8 cellular contexts compared by ENCODE assay signal in genomic region chr5:52798952-52799351, GRCh38. TPM values are rescaled to one million over a fixed set of nuclear protein-coding genes. Genes with fewer than 3 reads are reported as not detected.
DNase-seq lines count a peak whose midpoint lies in the region; ATAC-seq and TF ChIP-seq lines count a peak whose summit lies in the region.

No MANE protein-coding gene starts in this region.

- H3K4me1 ChIP-seq in iPS-15b (ENCODE audit: control insufficient read depth, insufficient read depth, low read length) = peaks cover 20% of the 10 kb centered on the region

- H3K9ac ChIP-seq in iPS-15b (ENCODE audit: low read depth, low read length) = no peak overlapping the region

- H3K27ac ChIP-seq in HL-60 (replicated peaks) = peak overlapping the region; percentile 90

- DNase-seq in HL-60 (ENCODE audit: low read depth in 1 of 2, low spot score in 1 of 2) (no peak), WTC11 (ENCODE audit: low spot score) (no peak), NCI-H748 treated with DMSO at 0.1 percent for 48 hours (lab: John Stamatoyannopoulos, UW) (no peak), DMS79 treated with DMSO at 0.1 percent for 48 hours (lab: John Stamatoyannopoulos, UW) (no peak)

- H3K27me3 ChIP-seq in HL-60 (ENCODE audit: insufficient read depth, poor library complexity, severe bottlenecking) (no peaks in the 10 kb centered on the region), iPS-15b (ENCODE audit: control insufficient read depth, insufficient read depth, low read length) (no peaks in the 10 kb centered on the region)

- H3K27ac Mint-ChIP-seq in WTC11 = peak overlapping the region; percentile 99
- H3K27ac Mint-ChIP-seq in stimulated activated memory B cell treated with anti-CD40 and anti-IgM and Interleukin-4, amounts not matched to agents 10 μg/mL and 1 μg/mL and 100 μg/mL, for 72 hours = peak overlapping the region; percentile 99

- TF ChIP-seq CTCF in HL-60 (IDR thresholded peaks at IDR 0.05; ENCODE audit: insufficient read depth, low read length) (no peak), WTC11 (IDR thresholded peaks at IDR 0.05) (no peak)

- POLR2A ChIA-PET in WTC11 (lab: Charles Lee) = interaction anchor here (0.7 to 1.6 kb wide), 5 partner anchors 10 to 117 kb away, joined by 3 to 10 read pairs (median 4); partner anchors contain the start of genes ITGA1 and PELO

- ATAC-seq in WTC11 (no peak), GM19455 (IDR thresholded peaks at IDR 0.05; ENCODE audit: unreplicated experiment) (no peak), GM18870 (IDR thresholded peaks at IDR 0.05; ENCODE audit: unreplicated experiment) (no peak)
- no peak for ATAC-seq in stimulated activated memory B cell treated with anti-CD40 and anti-IgM and Interleukin-4, amounts not matched to agents 10 μg/mL and 1 μg/mL and 100 μg/mL, for 72 hours

- CTCF ChIA-PET in WTC11 (lab: Charles Lee) = interaction anchor here (0.6 to 3.8 kb wide), 9 partner anchors 10 to 1835 kb away, joined by 3 to 25 read pairs (median 4); partner anchors contain the start of genes ITGA1 and PELO

- H3K4me1 Mint-ChIP-seq in WTC11 = peaks cover 49% of the 10 kb centered on the region
- peaks cover 47% of the 10 kb centered on the region for H3K4me1 Mint-ChIP-seq in stimulated activated memory B cell treated with anti-CD40 and anti-IgM and Interleukin-4, amounts not matched to agents 10 μg/mL and 1 μg/mL and 100 μg/mL, for 72 hours

- peak overlapping the region; percentile 91 for H3K4me3 Mint-ChIP-seq in WTC11
- peak overlapping the region; percentile 98 for H3K4me3 Mint-ChIP-seq in stimulated activated memory B cell treated with anti-CD40 and anti-IgM and Interleukin-4, amounts not matched to agents 10 μg/mL and 1 μg/mL and 100 μg/mL, for 72 hours

- H3K36me3 Mint-ChIP-seq in WTC11 = peaks cover 6% of the 10 kb centered on the region; the same call in 1 of the 2 replicates
- H3K36me3 Mint-ChIP-seq in stimulated activated memory B cell treated with anti-CD40 and anti-IgM and Interleukin-4, amounts not matched to agents 10 μg/mL and 1 μg/mL and 100 μg/mL, for 72 hours = no peaks in the 10 kb centered on the region

- H3K27me3 Mint-ChIP-seq in WTC11 (ENCODE audit: low read depth) = no peaks in the 10 kb centered on the region
- H3K27me3 Mint-ChIP-seq in stimulated activated memory B cell treated with anti-CD40 and anti-IgM and Interleukin-4, amounts not matched to agents 10 μg/mL and 1 μg/mL and 100 μg/mL, for 72 hours = no peaks in the 10 kb centered on the region

- no peaks in the 10 kb centered on the region for H3K9me3 Mint-ChIP-seq in WTC11
- no peaks in the 10 kb centered on the region for H3K9me3 Mint-ChIP-seq in stimulated activated memory B cell treated with anti-CD40 and anti-IgM and Interleukin-4, amounts not matched to agents 10 μg/mL and 1 μg/mL and 100 μg/mL, for 72 hours

- peaks cover 2% of the 10 kb centered on the region for H3K36me3 ChIP-seq in iPS-15b (ENCODE audit: control insufficient read depth, insufficient read depth, low read length)

- H3K9me3 ChIP-seq in iPS-15b (ENCODE audit: control insufficient read depth, insufficient read depth, low read length) = no peaks in the 10 kb centered on the region

- peak overlapping the region; percentile 64 for H3K4me3 ChIP-seq in HL-60 (replicated peaks; ENCODE audit: insufficient read depth, low read length)
- peak overlapping the region; percentile 97 for H3K4me3 ChIP-seq in iPS-15b (ENCODE audit: low read depth, low read length)

TF ChIP-seq in WTC11, 78 proteins besides CTCF, POLR2A, EP300 and RAD21:
- no peak for TF ChIP-seq E2F5 (CRISPR knock-in tag; IDR thresholded peaks at IDR 0.05)
- TF ChIP-seq STAT6 (CRISPR knock-in tag; conservative IDR thresholded peaks at IDR 0.05; ENCODE audit: low read depth) = no peak

RNA-seq across cellular contexts. Expression of gene ITGA1, which starts 11.2 kb away (rescaled TPM):
- total RNA-seq in WTC11 (2021) = 4.1 to 6.5 TPM (median 4.6 TPM) in 3 replicates

RNA-seq across cellular contexts. Expression of gene PELO, which starts 11.2 kb away (rescaled TPM):
- total RNA-seq in WTC11 (2021) = 13.6 to 18.7 TPM (median 17.8 TPM) in 3 replicates
